Comparison of ENCODE assay signal across 22 cellular contexts in genomic region chr2:231458368-231458767, GRCh38. TPM values are rescaled to one million over a fixed set of nuclear protein-coding genes. Genes with fewer than 3 reads are reported as not detected.
DNase-seq lines count a peak whose midpoint lies in the region; ATAC-seq and TF ChIP-seq lines count a peak whose summit lies in the region.
"Had no signal": no experiment of that assay in that cellular context is flagged by ENCODE, and none has a peak within 500 bp of the region (broad histone marks: within the 10 kb centered on the region; RNA-seq: fewer than 3 reads in every experiment).

No MANE protein-coding gene starts in this region.

- H3K9me3 ChIP-seq in mesodermal cell (ENCODE audit: control insufficient read depth, low read length) = no peaks in the 10 kb centered on the region
- H3K9me3 ChIP-seq: ovary had no signal

- WGBS in mesodermal cell (ENCODE audit: insufficient coverage in 2 of 2), 2 experiments = 100% methylated on average over 1 to 2 of the region's 6 CpGs

- peak overlapping the region; percentile 20 for H3K4me3 Mint-ChIP-seq in activated CD4-positive, alpha-beta T cell treated with anti-CD3 and anti-CD28 coated beads for 36 hours
- H3K4me3 Mint-ChIP-seq in GM23338 = no peak overlapping the region; the same call in 2 of the 3 replicates
- peak overlapping the region; percentile 71 for H3K4me3 Mint-ChIP-seq in activated naive CD8-positive, alpha-beta T cell
- H3K4me3 Mint-ChIP-seq: activated naive CD8-positive, alpha-beta T cell treated with anti-CD3 and anti-CD28 coated beads, Interleukin-2, amount 10 ng/mL, durations not matched to agents 7 days and 5 days; type B pancreatic cell had no signal

- POLR2A ChIA-PET in activated CD4-positive, alpha-beta T cell treated with anti-CD3 and anti-CD28 coated beads for 36 hours (lab: Charles Lee) = interaction anchor here (0.7 kb wide), 1 partner anchor 166 kb away, joined by 4 read pairs; no protein-coding TSS in a partner anchor

- no peak for ATAC-seq in activated CD4-positive, alpha-beta T cell treated with anti-CD3 and anti-CD28 coated beads for 36 hours
- ATAC-seq in GM23338 = no peak
- ATAC-seq in Right ventricle myocardium inferior = no peak
- ATAC-seq: right cardiac atrium had no signal

- peaks cover 68% of the 10 kb centered on the region for H3K79me2 ChIP-seq in GM23338 (replicated peaks; ENCODE audit: insufficient read depth)

- no peaks in the 10 kb centered on the region for H3K9me2 ChIP-seq in GM23338 (ENCODE audit: insufficient read depth)

- no peak overlapping the region for H2AFZ ChIP-seq in GM23338

- no peaks in the 10 kb centered on the region for H3K27me3 Mint-ChIP-seq in activated CD4-positive, alpha-beta T cell treated with anti-CD3 and anti-CD28 coated beads for 36 hours
- H3K27me3 Mint-ChIP-seq in GM23338 (ENCODE audit: insufficient read depth, low read depth, poor library complexity) = peaks cover 31% of the 10 kb centered on the region
- no peaks in the 10 kb centered on the region for H3K27me3 Mint-ChIP-seq in activated naive CD8-positive, alpha-beta T cell
- H3K27me3 Mint-ChIP-seq: activated naive CD8-positive, alpha-beta T cell treated with anti-CD3 and anti-CD28 coated beads, Interleukin-2, amount 10 ng/mL, durations not matched to agents 7 days and 5 days; type B pancreatic cell had no signal

- peaks cover 23% of the 10 kb centered on the region for H3K4me1 ChIP-seq in GM23338 (ENCODE audit: insufficient read depth)
- no peaks in the 10 kb centered on the region for H3K4me1 ChIP-seq in mesodermal cell (ENCODE audit: control insufficient read depth, insufficient read depth, low read length, poor library complexity, severe bottlenecking)

- CTCF ChIA-PET in activated CD4-positive, alpha-beta T cell treated with anti-CD3 and anti-CD28 coated beads for 36 hours (lab: Charles Lee) = interaction anchor here (0.5 to 0.9 kb wide), 5 partner anchors 9 to 610 kb away, joined by 3 to 4 read pairs (median 3); no protein-coding TSS in a partner anchor

- peaks cover 92% of the 10 kb centered on the region for H3K36me3 ChIP-seq in GM23338 (ENCODE audit: insufficient read depth)
- H3K36me3 ChIP-seq in mesodermal cell (ENCODE audit: control insufficient read depth, insufficient read depth, low read length) = peaks cover 100% of the 10 kb centered on the region
- H3K36me3 ChIP-seq: ovary had no signal

- no peaks in the 10 kb centered on the region for H3K27me3 ChIP-seq in GM23338 (ENCODE audit: insufficient read depth)
- H3K27me3 ChIP-seq: ovary had no signal

- peaks cover 66% of the 10 kb centered on the region for H3K4me1 Mint-ChIP-seq in activated CD4-positive, alpha-beta T cell treated with anti-CD3 and anti-CD28 coated beads for 36 hours
- peaks cover 59% of the 10 kb centered on the region for H3K4me1 Mint-ChIP-seq in GM23338
- peaks cover 64% of the 10 kb centered on the region for H3K4me1 Mint-ChIP-seq in activated naive CD8-positive, alpha-beta T cell (ENCODE audit: low read depth)

- H3F3A ChIP-seq in GM23338 (replicated peaks; ENCODE audit: low read depth) = peaks cover 100% of the 10 kb centered on the region

- TF ChIP-seq CTCF in GM23338 (conservative IDR thresholded peaks at IDR 0.05; ENCODE audit: low read depth in 2 of 2) = no peak

- H3K9me3 Mint-ChIP-seq in activated CD4-positive, alpha-beta T cell treated with anti-CD3 and anti-CD28 coated beads for 36 hours (ENCODE audit: low read depth) = no peaks in the 10 kb centered on the region
- peaks cover 7% of the 10 kb centered on the region; the same call in 1 of the 3 replicates for H3K9me3 Mint-ChIP-seq in GM23338
- H3K9me3 Mint-ChIP-seq in activated naive CD8-positive, alpha-beta T cell (ENCODE audit: low read depth) = no peaks in the 10 kb centered on the region
- H3K9me3 Mint-ChIP-seq: activated naive CD8-positive, alpha-beta T cell treated with anti-CD3 and anti-CD28 coated beads, Interleukin-2, amount 10 ng/mL, durations not matched to agents 7 days and 5 days; type B pancreatic cell had no signal

- peak overlapping the region; percentile 59 for H3K27ac Mint-ChIP-seq in activated CD4-positive, alpha-beta T cell treated with anti-CD3 and anti-CD28 coated beads for 36 hours
- H3K27ac Mint-ChIP-seq in GM23338 = peak overlapping the region; percentile 22
- peak overlapping the region; percentile 66 for H3K27ac Mint-ChIP-seq in activated naive CD8-positive, alpha-beta T cell
- H3K27ac Mint-ChIP-seq: activated naive CD8-positive, alpha-beta T cell treated with anti-CD3 and anti-CD28 coated beads, Interleukin-2, amount 10 ng/mL, durations not matched to agents 7 days and 5 days; type B pancreatic cell had no signal

- peaks cover 90% of the 10 kb centered on the region for H3K36me3 Mint-ChIP-seq in activated CD4-positive, alpha-beta T cell treated with anti-CD3 and anti-CD28 coated beads for 36 hours (ENCODE audit: low read depth)
- peaks cover 100% of the 10 kb centered on the region for H3K36me3 Mint-ChIP-seq in GM23338 (ENCODE audit: low read depth)
- peaks cover 41% of the 10 kb centered on the region for H3K36me3 Mint-ChIP-seq in activated naive CD8-positive, alpha-beta T cell

- intact Hi-C loops in activated CD4-positive, alpha-beta T cell treated with anti-CD3 and anti-CD28 coated beads for 36 hours (cut with DNase I, micrococcal nuclease) = no loop called here
- intact Hi-C loops in Right ventricle myocardium inferior (cut with DNase I) = no loop called here

- H3K27ac ChIP-seq in GM23338 (ENCODE audit: low read depth) (peak overlapping the region; percentile 91; the same call in 1 of the 2 replicates), mesodermal cell (ENCODE audit: low read depth, low read length, severe bottlenecking) (peak overlapping the region; percentile 5)
- H3K27ac ChIP-seq: ovary had no signal

- H3K4me2 ChIP-seq in GM23338 = no peak overlapping the region

- no peak for DNase-seq in activated CD4-positive, alpha-beta T cell treated with anti-CD3 and anti-CD28 coated beads for 36 hours
- DNase-seq in activated CD4-positive, alpha-beta T cell treated with anti-CD3 and anti-CD28 coated beads for 4 hours = no peak
- DNase-seq in GM23338 (ENCODE audit: low spot score) (no peak), NCI-H1930 (lab: John Stamatoyannopoulos, UW) (no peak), Right ventricle myocardium inferior (ENCODE audit: missing footprints) (no peak)
- no peak for DNase-seq in activated effector memory CD4-positive, alpha-beta T cell treated with Interleukin-2 at 50 U/mL for 16 hours
- DNase-seq: 8988T; activated CD4-positive, CD25-positive, alpha-beta regulatory T cell treated with anti-CD3 and anti-CD28 coated beads, Interleukin-2, amount 50 U/mL, for 72 hours; activated naive CD8-positive, alpha-beta T cell treated with anti-CD3 and anti-CD28 coated beads, Interleukin-2, amount 10 ng/mL, durations not matched to agents 7 days and 5 days; AML-193; cortex of kidney; DMS79; kidney glomerular epithelial cell; NCI-H1048; NCI-H187; NCI-H748 treated with DMSO at 0.1 percent for 48 hours; ovary; right cardiac atrium had no signal

- no peak overlapping the region for H3K4me3 ChIP-seq in GM23338
- H3K4me3 ChIP-seq in mesodermal cell (ENCODE audit: extremely low read depth, insufficient read depth, low read length, poor library complexity, severe bottlenecking) = no peak overlapping the region
- H3K4me3 ChIP-seq: lung, ovary had no signal

- peaks cover 82% of the 10 kb centered on the region for H4K20me1 ChIP-seq in GM23338 (replicated peaks; ENCODE audit: insufficient read depth)

TF ChIP-seq in GM23338, 12 proteins besides CTCF, POLR2A, EP300 and RAD21:
- no peak for TF ChIP-seq POLR2AphosphoS5 (IDR thresholded peaks at IDR 0.05; ENCODE audit: low read depth)
- no peak for TF ChIP-seq CREB1 (CRISPR knock-in tag; IDR thresholded peaks at IDR 0.05; ENCODE audit: low read depth)
- TF ChIP-seq REST (IDR thresholded peaks at IDR 0.05; ENCODE audit: unreplicated experiment) = no peak
- TF ChIP-seq ZNF114 (CRISPR knock-in tag; IDR thresholded peaks at IDR 0.05) = no peak
- no peak for TF ChIP-seq EZH2 (IDR thresholded peaks at IDR 0.05; ENCODE audit: low read depth, unreplicated experiment)
- TF ChIP-seq NANOG (IDR thresholded peaks at IDR 0.05; ENCODE audit: borderline replicate concordance) = no peak

RNA-seq across cellular contexts. Expression of gene NCL, which starts 5.9 kb away (rescaled TPM):
- total RNA-seq in activated CD4-positive, alpha-beta T cell treated with anti-CD3 and anti-CD28 coated beads for 36 hours = 1,000 to 10,000 TPM; 1,311 to 1,332 TPM
- 439 and 678 TPM in 2 replicates for total RNA-seq in GM23338 (2014; rRNA removed; shearing (Covaris generic))
- 2,192 and 2,269 TPM in 2 replicates for polyA plus RNA-seq in GM23338 (2016; fragmentation: Nextera tagmentation; extraction: Ambion mirVana)
- 412 TPM for polyA plus RNA-seq in mesodermal cell (2013, experiment 1 of 2)
- 469 TPM for polyA plus RNA-seq in mesodermal cell (2013, experiment 2 of 2)
- total RNA-seq in Right ventricle myocardium inferior = 218 TPM
